In the genomic region with DNA sequence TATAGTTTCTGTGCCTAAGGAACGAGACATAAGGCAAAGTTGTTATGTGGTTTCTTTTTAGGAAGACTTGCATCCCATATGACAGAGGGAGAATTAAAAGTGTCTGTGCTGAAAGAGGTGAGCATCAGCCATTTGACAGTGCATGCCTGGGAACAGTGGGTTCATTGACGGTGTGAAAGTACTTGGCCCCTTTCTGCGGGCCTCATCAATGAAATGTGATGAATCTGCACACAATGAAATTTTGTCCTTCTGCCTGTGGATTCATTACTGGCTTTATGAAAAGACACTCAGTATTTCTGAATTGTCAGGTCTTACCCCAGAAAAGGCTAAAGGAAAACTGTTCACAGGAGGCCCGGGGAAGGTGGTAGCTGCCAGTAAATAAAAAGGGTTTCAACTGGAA, we compare ENCODE assay signal across 18 cellular contexts.
DNase-seq lines count a peak whose midpoint lies in the region; ATAC-seq lines count a peak whose summit lies in the region.
"Had no signal": no experiment of that assay in that cellular context is flagged by ENCODE, and none has a peak within 500 bp of the region (broad histone marks: within the 10 kb centered on the region; RNA-seq: fewer than 3 reads in every experiment).

No MANE protein-coding gene starts in this region.

- ATAC-seq in activated naive CD8-positive, alpha-beta T cell treated with anti-CD3 and anti-CD28 coated beads, Interleukin-2, amount 50 U/mL, for 24 hours = no peak
- ATAC-seq in activated T-helper 17 cell treated with anti-CD3 and anti-CD28 coated beads, Interleukin-2, amount 50 U/mL, for 72 hours (replicated peaks) = peak; percentile 34
- ATAC-seq in HG03342 (IDR thresholded peaks at IDR 0.05; ENCODE audit: unreplicated experiment) = no peak
- ATAC-seq: PC-3 had no signal

- H3K9me3 Mint-ChIP-seq in T-helper 2 cell treated with Interferon-gamma antibody and Interleukin-4, amounts not matched to agents 5 μg/mL and 100 μg/mL, for 36 hours = peaks cover 9% of the 10 kb centered on the region
- peaks cover 5% of the 10 kb centered on the region for H3K9me3 Mint-ChIP-seq in activated naive CD8-positive, alpha-beta T cell (ENCODE audit: low read depth)
- H3K9me3 Mint-ChIP-seq in activated naive CD8-positive, alpha-beta T cell treated with anti-CD3 and anti-CD28 coated beads, Interleukin-2, amount 50 U/mL, for 24 hours = peaks cover 6% of the 10 kb centered on the region
- H3K9me3 Mint-ChIP-seq in activated T-helper 17 cell treated with anti-CD3 and anti-CD28 coated beads, Interleukin-2, amount 50 U/mL, for 72 hours = peaks cover 5% of the 10 kb centered on the region

- peaks cover 27% of the 10 kb centered on the region for H3K4me1 Mint-ChIP-seq in T-helper 2 cell treated with Interferon-gamma antibody and Interleukin-4, amounts not matched to agents 5 μg/mL and 100 μg/mL, for 36 hours (ENCODE audit: low read depth)
- peaks cover 58% of the 10 kb centered on the region for H3K4me1 Mint-ChIP-seq in activated naive CD8-positive, alpha-beta T cell (ENCODE audit: low read depth)
- H3K4me1 Mint-ChIP-seq in activated naive CD8-positive, alpha-beta T cell treated with anti-CD3 and anti-CD28 coated beads, Interleukin-2, amount 50 U/mL, for 24 hours = peaks cover 56% of the 10 kb centered on the region
- H3K4me1 Mint-ChIP-seq in activated T-helper 17 cell treated with anti-CD3 and anti-CD28 coated beads, Interleukin-2, amount 50 U/mL, for 72 hours = peaks cover 31% of the 10 kb centered on the region

- H3K36me3 Mint-ChIP-seq in T-helper 2 cell treated with Interferon-gamma antibody and Interleukin-4, amounts not matched to agents 5 μg/mL and 100 μg/mL, for 36 hours (ENCODE audit: low read depth) = peaks cover 5% of the 10 kb centered on the region
- H3K36me3 Mint-ChIP-seq in activated naive CD8-positive, alpha-beta T cell = no peaks in the 10 kb centered on the region
- H3K36me3 Mint-ChIP-seq in activated naive CD8-positive, alpha-beta T cell treated with anti-CD3 and anti-CD28 coated beads, Interleukin-2, amount 50 U/mL, for 24 hours (ENCODE audit: low read depth) = peaks cover 6% of the 10 kb centered on the region
- H3K36me3 Mint-ChIP-seq in activated T-helper 17 cell treated with anti-CD3 and anti-CD28 coated beads, Interleukin-2, amount 50 U/mL, for 72 hours (ENCODE audit: low read depth) = no peaks in the 10 kb centered on the region

- H3K27ac Mint-ChIP-seq in T-helper 2 cell treated with Interferon-gamma antibody and Interleukin-4, amounts not matched to agents 5 μg/mL and 100 μg/mL, for 36 hours = peak overlapping the region; percentile 43
- peak overlapping the region; percentile 62 for H3K27ac Mint-ChIP-seq in activated naive CD8-positive, alpha-beta T cell
- H3K27ac Mint-ChIP-seq in activated naive CD8-positive, alpha-beta T cell treated with anti-CD3 and anti-CD28 coated beads, Interleukin-2, amount 50 U/mL, for 24 hours = no peak overlapping the region
- H3K27ac Mint-ChIP-seq in activated T-helper 17 cell treated with anti-CD3 and anti-CD28 coated beads, Interleukin-2, amount 50 U/mL, for 72 hours = no peak overlapping the region

- H3K4me3 Mint-ChIP-seq in T-helper 2 cell treated with Interferon-gamma antibody and Interleukin-4, amounts not matched to agents 5 μg/mL and 100 μg/mL, for 36 hours = peak overlapping the region; percentile 25
- peak overlapping the region; percentile 1 for H3K4me3 Mint-ChIP-seq in activated naive CD8-positive, alpha-beta T cell
- H3K4me3 Mint-ChIP-seq in activated naive CD8-positive, alpha-beta T cell treated with anti-CD3 and anti-CD28 coated beads, Interleukin-2, amount 50 U/mL, for 24 hours = no peak overlapping the region
- H3K4me3 Mint-ChIP-seq in activated T-helper 17 cell treated with anti-CD3 and anti-CD28 coated beads, Interleukin-2, amount 50 U/mL, for 72 hours = peak overlapping the region; percentile 38

- no peak for DNase-seq in T-helper 2 cell treated with Interferon-gamma antibody and Interleukin-4, amounts not matched to agents 5 μg/mL and 100 μg/mL, for 36 hours (ENCODE audit: low spot score)
- DNase-seq in T-helper 2 cell = no peak
- no peak for DNase-seq in activated naive CD8-positive, alpha-beta T cell treated with anti-CD3 and anti-CD28 coated beads, Interleukin-2, amount 50 U/mL, for 24 hours
- DNase-seq in retina = peak; percentile 42
- DNase-seq in occipital lobe (lab: John Stamatoyannopoulos, UW) = no peak
- DNase-seq: C1 segment of cervical spinal cord, Caco-2, DMS153, H7, KG1, NCI-H1417 treated with DMSO at 0.1 percent for 48 hours, NCI-H2029 treated with DMSO at 0.1 percent for 48 hours, NCI-H510A treated with DMSO at 0.1 percent for 48 hours, NCI-H82, PC-3 had no signal

- no peaks in the 10 kb centered on the region for H3K27me3 Mint-ChIP-seq in T-helper 2 cell treated with Interferon-gamma antibody and Interleukin-4, amounts not matched to agents 5 μg/mL and 100 μg/mL, for 36 hours (ENCODE audit: low read depth)
- no peaks in the 10 kb centered on the region for H3K27me3 Mint-ChIP-seq in activated naive CD8-positive, alpha-beta T cell
- H3K27me3 Mint-ChIP-seq in activated naive CD8-positive, alpha-beta T cell treated with anti-CD3 and anti-CD28 coated beads, Interleukin-2, amount 50 U/mL, for 24 hours = no peaks in the 10 kb centered on the region
- H3K27me3 Mint-ChIP-seq in activated T-helper 17 cell treated with anti-CD3 and anti-CD28 coated beads, Interleukin-2, amount 50 U/mL, for 72 hours = no peaks in the 10 kb centered on the region

Comparison
In these comparisons a context has a peak if more than half of its experiments do, and no peak if none do; other contexts are left out.
1. H3K27ac Mint-ChIP-seq: peak in T-helper 2 cell treated with Interferon-gamma antibody and Interleukin-4, amounts not matched to agents 5 μg/mL and 100 μg/mL, for 36 hours (single experiment) and activated naive CD8-positive, alpha-beta T cell (single experiment); none in activated naive CD8-positive, alpha-beta T cell treated with anti-CD3 and anti-CD28 coated beads, Interleukin-2, amount 50 U/mL, for 24 hours (single experiment) and activated T-helper 17 cell treated with anti-CD3 and anti-CD28 coated beads, Interleukin-2, amount 50 U/mL, for 72 hours (single experiment).